Comparison of ENCODE assay signal across 22 cellular contexts in the genomic region with DNA sequence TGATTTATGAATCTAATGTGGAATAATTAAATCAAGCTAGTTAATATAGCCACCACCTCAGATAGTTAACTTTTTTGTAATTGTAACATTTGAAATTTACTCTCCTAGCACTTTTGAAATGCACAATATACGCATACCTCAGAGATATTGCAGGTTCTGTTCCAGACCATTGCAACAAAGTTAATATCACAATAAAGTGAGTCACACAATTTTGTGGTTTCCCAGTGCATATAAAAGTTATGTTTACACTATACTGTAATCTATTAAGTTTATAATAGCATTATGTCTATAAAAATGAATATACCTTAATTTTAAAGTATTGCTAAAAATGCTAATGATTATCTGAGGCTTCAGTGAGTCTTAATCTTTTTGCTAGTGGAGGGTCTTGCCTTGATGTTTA.
A peak's percentile ranks its signal among the peaks of the same experiment; 100 is the strongest.
DNase-seq lines count a peak whose midpoint lies in the region; ATAC-seq and TF ChIP-seq lines count a peak whose summit lies in the region.
"Had no signal": no experiment of that assay in that cellular context is flagged by ENCODE, and none has a peak within 500 bp of the region (broad histone marks: within the 10 kb centered on the region; RNA-seq: fewer than 3 reads in every experiment).

No MANE protein-coding gene starts in this region.

- no peaks in the 10 kb centered on the region for H3K36me3 ChIP-seq in breast epithelium
- no peaks in the 10 kb centered on the region for H3K36me3 ChIP-seq in adipocyte (ENCODE audit: control insufficient read depth, insufficient read depth, low read length, severe bottlenecking)
- H3K36me3 ChIP-seq in MM.1S (replicated peaks; ENCODE audit: insufficient read depth, low read length) = no peaks in the 10 kb centered on the region
- H3K36me3 ChIP-seq: neural progenitor cell, SJCRH30, thoracic aorta had no signal

- peaks cover 17% of the 10 kb centered on the region for H3K9me3 Mint-ChIP-seq in MCF 10A (ENCODE audit: unreplicated experiment)
- H3K9me3 Mint-ChIP-seq: activated naive CD4-positive, alpha-beta T cell treated with anti-CD3 and anti-CD28 coated beads, Interleukin-2, amount 50 U/mL, for 24 hours; central memory CD8-positive, alpha-beta T cell had no signal

- ATAC-seq in HG02610 (IDR thresholded peaks at IDR 0.05; ENCODE audit: unreplicated experiment) (no peak), HG02798 (IDR thresholded peaks at IDR 0.05; ENCODE audit: poor library complexity, unreplicated experiment) (no peak)
- ATAC-seq: activated CD8-positive, alpha-beta T cell treated with anti-CD3 and anti-CD28 coated beads for 36 hours; activated T-cell treated with anti-CD3 and anti-CD28 coated beads, Interleukin-2, amount 50 U/mL, for 4 hours; left colon had no signal

- CTCF ChIA-PET in MCF 10A (lab: Yijun Ruan, JAX) = interaction anchor here (0.6 to 2.6 kb wide), 6 partner anchors 10 to 791 kb away, joined by 3 to 7 read pairs (median 4); no protein-coding TSS in a partner anchor

- intact Hi-C loops in MCF 10A (cut with micrococcal nuclease) = loop anchor here (2.0 kb wide), 1 partner anchor 36 kb away; no protein-coding TSS in a partner anchor
- intact Hi-C loops in breast epithelium (cut with DNase I; ENCODE audit: low total_unique reads) = no loop called here

- no peak for TF ChIP-seq CTCF in MCF 10A (IDR thresholded peaks at IDR 0.05; ENCODE audit: unreplicated experiment)
- no peak for TF ChIP-seq CTCF in breast epithelium (IDR thresholded peaks at IDR 0.05)
- TF ChIP-seq CTCF in fibroblast of mammary gland (conservative IDR thresholded peaks at IDR 0.05; ENCODE audit: control insufficient read depth, insufficient read depth, low read depth, low read length) = no peak
- no peak for TF ChIP-seq CTCF in MM.1S (IDR thresholded peaks at IDR 0.05; ENCODE audit: low read length)

- peak overlapping the region; percentile 88 for H3K27ac Mint-ChIP-seq in MCF 10A (ENCODE audit: low read depth, unreplicated experiment)
- H3K27ac Mint-ChIP-seq: activated CD8-positive, alpha-beta T cell treated with anti-CD3 and anti-CD28 coated beads for 36 hours; activated naive CD4-positive, alpha-beta T cell treated with anti-CD3 and anti-CD28 coated beads, Interleukin-2, amount 50 U/mL, for 24 hours; CD14-positive monocyte; neural progenitor cell had no signal

- no peaks in the 10 kb centered on the region for H3K79me2 ChIP-seq in MM.1S (ENCODE audit: low read length)

- H3K27me3 Mint-ChIP-seq in MCF 10A (ENCODE audit: insufficient read depth, unreplicated experiment) = no peaks in the 10 kb centered on the region

- no peak for TF ChIP-seq POLR2A in breast epithelium (IDR thresholded peaks at IDR 0.05)

- no peaks in the 10 kb centered on the region for H3K36me3 Mint-ChIP-seq in MCF 10A (ENCODE audit: insufficient read depth, unreplicated experiment)
- H3K36me3 Mint-ChIP-seq: activated naive CD4-positive, alpha-beta T cell treated with anti-CD3 and anti-CD28 coated beads, Interleukin-2, amount 50 U/mL, for 24 hours; CD14-positive monocyte; neural progenitor cell had no signal

- H3K27ac ChIP-seq in breast epithelium (no peak overlapping the region), MM.1S (ENCODE audit: low read length) (no peak overlapping the region)
- H3K27ac ChIP-seq: 22Rv1, neural progenitor cell, SJCRH30, thoracic aorta had no signal

- H3K4me1 ChIP-seq in breast epithelium (no peaks in the 10 kb centered on the region), adipocyte (ENCODE audit: control insufficient read depth, insufficient read depth, low read length) (peaks cover 17% of the 10 kb centered on the region), MM.1S (ENCODE audit: low read length) (no peaks in the 10 kb centered on the region)
- H3K4me1 ChIP-seq: neural progenitor cell had no signal

- peaks cover 0 to 9% of the 10 kb centered on the region in 2 donors for H3K9me3 ChIP-seq in breast epithelium
- H3K9me3 ChIP-seq in adipocyte (ENCODE audit: control insufficient read depth, low read length) = peaks cover 9% of the 10 kb centered on the region
- no peaks in the 10 kb centered on the region for H3K9me3 ChIP-seq in MM.1S (replicated peaks; ENCODE audit: insufficient read depth, low read length)
- H3K9me3 ChIP-seq: SJCRH30, thoracic aorta had no signal

- H4K20me1 ChIP-seq in MM.1S (ENCODE audit: insufficient read depth, low read length) = no peaks in the 10 kb centered on the region

- no TSS peak for BruUV-seq in MCF 10A (replicated peaks; lab: Mats Ljungman, UMichigan)

- H3K4me2 ChIP-seq in MM.1S (ENCODE audit: low read depth, low read length) = no peak overlapping the region
- H3K4me2 ChIP-seq: neural progenitor cell had no signal

- peaks cover 31% of the 10 kb centered on the region for H3K4me1 Mint-ChIP-seq in MCF 10A (ENCODE audit: insufficient read depth, unreplicated experiment)
- H3K4me1 Mint-ChIP-seq: activated naive CD4-positive, alpha-beta T cell treated with anti-CD3 and anti-CD28 coated beads, Interleukin-2, amount 50 U/mL, for 24 hours; CD14-positive monocyte; central memory CD8-positive, alpha-beta T cell; neural progenitor cell had no signal

- POLR2A ChIA-PET in MCF 10A (lab: Yijun Ruan, JAX) = interaction anchor here (1.0 to 1.3 kb wide), 2 partner anchors 155 to 810 kb away, joined by 4 to 5 read pairs; partner anchors contain the start of gene RRAGA

- no peaks in the 10 kb centered on the region for H3K27me3 ChIP-seq in breast epithelium
- no peaks in the 10 kb centered on the region for H3K27me3 ChIP-seq in adipocyte (replicated peaks; ENCODE audit: control insufficient read depth, insufficient read depth, low read length)
- no peaks in the 10 kb centered on the region for H3K27me3 ChIP-seq in MM.1S (replicated peaks; ENCODE audit: insufficient read depth, low read length)
- H3K27me3 ChIP-seq: neural progenitor cell, SJCRH30 had no signal

- peak overlapping the region; percentile 55 for H3K4me3 Mint-ChIP-seq in MCF 10A (ENCODE audit: unreplicated experiment)
- H3K4me3 Mint-ChIP-seq: activated CD8-positive, alpha-beta T cell treated with anti-CD3 and anti-CD28 coated beads for 36 hours; activated naive CD4-positive, alpha-beta T cell treated with anti-CD3 and anti-CD28 coated beads, Interleukin-2, amount 50 U/mL, for 24 hours; activated T-cell treated with anti-CD3 and anti-CD28 coated beads, Interleukin-2, amount 50 U/mL, for 4 hours; CD14-positive monocyte; central memory CD8-positive, alpha-beta T cell; neural progenitor cell had no signal

- H3F3A ChIP-seq in MM.1S (ENCODE audit: insufficient read depth, low read length) = no peaks in the 10 kb centered on the region

- DNase-seq in MCF 10A (ENCODE audit: unreplicated experiment) = peak; percentile 70
- DNase-seq in breast epithelium (ENCODE audit: low spot score in 2 of 2) = no peak
- peak; percentile 66 for DNase-seq in adipocyte (ENCODE audit: low read depth)
- DNase-seq in fibroblast of mammary gland (ENCODE audit: low read depth) = peak; percentile 64
- no peak for DNase-seq in amniotic stem cell (lab: John Stamatoyannopoulos, UW)
- DNase-seq in MM.1S = no peak
- DNase-seq: activated CD4-positive, CD25-positive, alpha-beta regulatory T cell; activated CD8-positive, alpha-beta T cell treated with anti-CD3 and anti-CD28 coated beads for 36 hours; activated T-cell treated with anti-CD3 and anti-CD28 coated beads, Interleukin-2, amount 50 U/mL, for 4 hours; effector CD8-positive, alpha-beta T cell; left colon; NCI-H1092; NCI-H2107; SJCRH30 had no signal

- H3K9ac ChIP-seq in adipocyte (ENCODE audit: low read length) (no peak overlapping the region), MM.1S (ENCODE audit: low read length) (no peak overlapping the region)
- H3K9ac ChIP-seq: neural progenitor cell had no signal

- H2AFZ ChIP-seq in MM.1S (ENCODE audit: low read length) = no peak overlapping the region
- H2AFZ ChIP-seq: neural progenitor cell had no signal

- no peak overlapping the region for H3K4me3 ChIP-seq in breast epithelium
- peak overlapping the region; percentile 53 for H3K4me3 ChIP-seq in adipocyte (ENCODE audit: low read length)
- no peak overlapping the region for H3K4me3 ChIP-seq in fibroblast of mammary gland (ENCODE audit: control insufficient read depth, low read depth, low read length)
- no peak overlapping the region for H3K4me3 ChIP-seq in MM.1S (ENCODE audit: low read length)
- H3K4me3 ChIP-seq: neural progenitor cell, SJCRH30, thoracic aorta had no signal

- H3K9me2 ChIP-seq in MM.1S (replicated peaks; ENCODE audit: insufficient read depth, low read length) = no peaks in the 10 kb centered on the region

Comparison
In these comparisons a context has a peak if more than half of its experiments do, and no peak if none do; other contexts are left out.
1. DNase-seq: peak in MCF 10A (single experiment), adipocyte (single experiment) and fibroblast of mammary gland (single experiment); none in breast epithelium (0 of 2), amniotic stem cell (single experiment) and MM.1S (single experiment).